Comparison of ENCODE assay signal across 8 cellular contexts in genomic region chr2:206164261-206164862, GRCh38. TPM values are rescaled to one million over a fixed set of nuclear protein-coding genes. Genes with fewer than 3 reads are reported as not detected.
A peak's percentile ranks its signal among the peaks of the same experiment; 100 is the strongest.
DNase-seq lines count a peak whose midpoint lies in the region; ATAC-seq and TF ChIP-seq lines count a peak whose summit lies in the region.

No MANE protein-coding gene starts in this region.

- no peak overlapping the region for H2BK15ac ChIP-seq in mesendoderm (replicated peaks; ENCODE audit: low read depth)

- no peak overlapping the region for H2AFZ ChIP-seq in OCI-LY1 (ENCODE audit: low read length)

- H3K4me2 ChIP-seq in OCI-LY1 (ENCODE audit: low read length) (no peak overlapping the region), mesendoderm (ENCODE audit: low read length) (no peak overlapping the region)

- WGBS in mesendoderm (ENCODE audit: extremely low coverage, insufficient coverage, low lambda C conversion rate): no CpG with 5 or more reads among the region's 2 CpGs

- H3K4me1 ChIP-seq in OCI-LY1 (ENCODE audit: insufficient read depth, low read length, severe bottlenecking) (peaks cover 21% of the 10 kb centered on the region), colonic mucosa (no peaks in the 10 kb centered on the region), mesendoderm (ENCODE audit: control insufficient read depth, low read depth, low read length) (peaks cover 3% of the 10 kb centered on the region)

- TF ChIP-seq CTCF in C4-2B (conservative IDR thresholded peaks at IDR 0.05): peak; percentile 82
- peak; percentile 56 for TF ChIP-seq CTCF in GM12865 (IDR thresholded peaks at IDR 0.05; ENCODE audit: insufficient read depth, low read depth, low read length, missing control alignments)
- TF ChIP-seq CTCF in OCI-LY1 (IDR thresholded peaks at IDR 0.05; ENCODE audit: low read length): peak; percentile 81
- peak; percentile 74 for TF ChIP-seq CTCF in colonic mucosa (IDR thresholded peaks at IDR 0.05)

- no peak for ATAC-seq in GM21423 (IDR thresholded peaks at IDR 0.05; ENCODE audit: unreplicated experiment)
- no peak for ATAC-seq in HG02981 (IDR thresholded peaks at IDR 0.05; ENCODE audit: unreplicated experiment)
- ATAC-seq in esophagus mucosa: no peak

- H3K27me3 ChIP-seq in OCI-LY1 (ENCODE audit: insufficient read depth, low read length) (no peaks in the 10 kb centered on the region), colonic mucosa (no peaks in the 10 kb centered on the region), mesendoderm (ENCODE audit: insufficient read depth, low read length, poor library complexity) (no peaks in the 10 kb centered on the region)

- H4K5ac ChIP-seq in mesendoderm (ENCODE audit: low read length): no peak overlapping the region

- H3K9me2 ChIP-seq in OCI-LY1 (ENCODE audit: low read depth, low read length): no peaks in the 10 kb centered on the region

- peak; percentile 10 for DNase-seq in GM12865 (ENCODE audit: low read depth)
- peak; percentile 49 for DNase-seq in colonic mucosa
- peak; percentile 51 for DNase-seq in mesendoderm

- H2BK5ac ChIP-seq in mesendoderm (ENCODE audit: low read length): no peak overlapping the region

- H3K23ac ChIP-seq in mesendoderm (ENCODE audit: low read length): no peak overlapping the region

- no peak overlapping the region for H3K27ac ChIP-seq in C4-2B
- no peak overlapping the region for H3K27ac ChIP-seq in OCI-LY1 (ENCODE audit: low read depth, low read length, poor library complexity, severe bottlenecking)
- no peak overlapping the region for H3K27ac ChIP-seq in colonic mucosa
- H3K27ac ChIP-seq in mesendoderm (ENCODE audit: low read depth, low read length): no peak overlapping the region

- no peak overlapping the region for H2AK5ac ChIP-seq in mesendoderm (ENCODE audit: low read length)

- H3K4ac ChIP-seq in mesendoderm (ENCODE audit: low read depth, low read length): no peak overlapping the region

- no peak overlapping the region for H2BK120ac ChIP-seq in mesendoderm (ENCODE audit: low read depth, low read length)

- no peak overlapping the region for H3K56ac ChIP-seq in mesendoderm (ENCODE audit: low read length)

- no peaks in the 10 kb centered on the region for H4K20me1 ChIP-seq in OCI-LY1 (ENCODE audit: insufficient read depth, low read length)

- H3K18ac ChIP-seq in mesendoderm (ENCODE audit: low read length): no peak overlapping the region

- H3F3A ChIP-seq in OCI-LY1 (ENCODE audit: insufficient read depth, low read length): 0 out of 2 replicates have a peak, but pooled peaks cover 2% of the 10 kb centered on the region

- peaks cover 14% of the 10 kb centered on the region for H3K79me2 ChIP-seq in OCI-LY1 (ENCODE audit: insufficient read depth, low read length)
- peaks cover 17% of the 10 kb centered on the region for H3K79me2 ChIP-seq in mesendoderm (ENCODE audit: control insufficient read depth, insufficient read depth, low read length)

- H3K9me3 ChIP-seq in OCI-LY1 (ENCODE audit: low read length) (no peaks in the 10 kb centered on the region), colonic mucosa (no peaks in the 10 kb centered on the region)

- intact Hi-C loops in colonic mucosa (cut with DNase I): loop anchor here (10.0 kb wide), 1 partner anchor 110 kb away; the partner anchor contains the start of gene ZDBF2

- peaks cover 2% of the 10 kb centered on the region for H3K79me1 ChIP-seq in mesendoderm (ENCODE audit: low read length)

- H4K8ac ChIP-seq in mesendoderm (ENCODE audit: low read depth, low read length): no peak overlapping the region

- no peak overlapping the region for H3K9ac ChIP-seq in OCI-LY1 (ENCODE audit: low read length)
- H3K9ac ChIP-seq in colonic mucosa (ENCODE audit: low read depth in 2 of 2, low read length in 2 of 2): no peak overlapping the region
- no peak overlapping the region for H3K9ac ChIP-seq in mesendoderm (ENCODE audit: low read length)

- H3K36me3 ChIP-seq in OCI-LY1 (ENCODE audit: insufficient read depth, low read length): peaks cover 46% of the 10 kb centered on the region
- peaks cover 16% of the 10 kb centered on the region for H3K36me3 ChIP-seq in colonic mucosa
- peaks cover 9% of the 10 kb centered on the region for H3K36me3 ChIP-seq in mesendoderm (ENCODE audit: control insufficient read depth, insufficient read depth, low read length)

- H3K4me3 ChIP-seq in GM12865 (ENCODE audit: low read depth, low read length) (no peak overlapping the region), OCI-LY1 (ENCODE audit: low read depth, low read length, poor library complexity, severe bottlenecking) (no peak overlapping the region), colonic mucosa (no peak overlapping the region), mesendoderm (ENCODE audit: low read length) (no peak overlapping the region)

RNA-seq across cellular contexts. Expression of gene EEF1B2, which starts 4.7 kb away (rescaled TPM):
- total RNA-seq in colonic mucosa: 100 to 1,000 TPM; 467 to 557 TPM
- 949 TPM for polyA plus RNA-seq in mesendoderm (2013, experiment 1 of 2)
- 958 TPM for polyA plus RNA-seq in mesendoderm (2013, experiment 2 of 2)
- total RNA-seq in esophagus mucosa: 732 TPM

RNA-seq across cellular contexts. Expression of gene NDUFS1, which starts 5.1 kb away (rescaled TPM):
- 100 to 1,000 TPM; 143 to 200 TPM for total RNA-seq in colonic mucosa
- polyA plus RNA-seq in mesendoderm (2013, experiment 1 of 2): 42.4 TPM
- 43.2 TPM for polyA plus RNA-seq in mesendoderm (2013, experiment 2 of 2)
- 81.6 TPM for total RNA-seq in esophagus mucosa
